Comparison of ENCODE assay signal across 18 cellular contexts in genomic region chr15:79846539-79846938, GRCh38.
"Had no signal": no experiment of that assay in that cellular context is flagged by ENCODE, and none has a peak within 500 bp of the region (broad histone marks: within the 10 kb centered on the region; RNA-seq: fewer than 3 reads in every experiment).

No MANE protein-coding gene starts in this region.

- H3K4me3 ChIP-seq: esophagus squamous epithelium, gastroesophageal sphincter, left ventricle myocardium inferior, sigmoid colon, skin epidermis, suprapubic skin, tibial artery, upper lobe of right lung had no signal

- H3K27ac Mint-ChIP-seq: dendritic cell treated with granulocyte-macrophage colony-stimulating factor and Interleukin-4, amounts not matched to agents 40 ng/mL and 50 ng/mL, for 4 days had no signal

- H3K9me3 ChIP-seq: esophagus squamous epithelium, gastroesophageal sphincter, left ventricle myocardium inferior, neutrophil, sigmoid colon, suprapubic skin, tibial artery, upper lobe of right lung had no signal

- H3K9me3 Mint-ChIP-seq: dendritic cell treated with granulocyte-macrophage colony-stimulating factor and Interleukin-4, amounts not matched to agents 40 ng/mL and 50 ng/mL, for 4 days; immature natural killer cell; naive thymus-derived CD4-positive, alpha-beta T cell had no signal

- ATAC-seq: gastroesophageal sphincter; naive thymus-derived CD4-positive, alpha-beta T cell; stimulated activated naive CD8-positive, alpha-beta T cell treated with anti-CD3 and anti-CD28 coated beads, Interleukin-15, Interleukin-2, amounts not matched to agents 100 U/mL and 50 U/mL, for 24 hours; upper lobe of right lung had no signal

- H3K36me3 ChIP-seq: suprapubic skin had no signal

- H3K4me3 Mint-ChIP-seq: dendritic cell treated with granulocyte-macrophage colony-stimulating factor and Interleukin-4, amounts not matched to agents 40 ng/mL and 50 ng/mL, for 4 days; immature natural killer cell; naive thymus-derived CD4-positive, alpha-beta T cell had no signal

- DNase-seq: cerebellar nuclear complex; esophagus squamous epithelium; foreskin fibroblast; immature natural killer cell; left ventricle myocardium inferior; naive thymus-derived CD4-positive, alpha-beta T cell; sigmoid colon; stimulated activated CD4-positive, alpha-beta T cell treated with anti-CD3 and anti-CD28 coated beads, Interleukin-12 subunit alpha, Interleukin-12 subunit beta, amount 100 ng/mL, for 4 hours; stimulated activated naive CD8-positive, alpha-beta T cell treated with anti-CD3 and anti-CD28 coated beads, Interleukin-15, Interleukin-2, amounts not matched to agents 100 U/mL and 50 U/mL, for 24 hours; tibial artery; upper lobe of right lung had no signal

- H3K27me3 Mint-ChIP-seq: dendritic cell treated with granulocyte-macrophage colony-stimulating factor and Interleukin-4, amounts not matched to agents 40 ng/mL and 50 ng/mL, for 4 days; naive thymus-derived CD4-positive, alpha-beta T cell had no signal

- H3K4me1 ChIP-seq: esophagus squamous epithelium, gastroesophageal sphincter, left ventricle myocardium inferior, sigmoid colon, suprapubic skin, tibial artery, upper lobe of right lung had no signal

- FAIRE-seq: colon, keratinocyte had no signal

- H3K27me3 ChIP-seq: esophagus squamous epithelium, gastroesophageal sphincter, neutrophil, sigmoid colon, suprapubic skin, tibial artery, upper lobe of right lung had no signal

- H3K27ac ChIP-seq: esophagus squamous epithelium, gastroesophageal sphincter, left ventricle myocardium inferior, neutrophil, sigmoid colon, skin epidermis, suprapubic skin, tibial artery, upper lobe of right lung had no signal
